ENCODE assay signal across 2 cellular contexts in genomic region chr1:12008355-12008754, GRCh38. TPM values are rescaled to one million over a fixed set of nuclear protein-coding genes. Genes with fewer than 3 reads are reported as not detected.
"Had no signal": no experiment of that assay in that cellular context is flagged by ENCODE, and none has a peak within 500 bp of the region (broad histone marks: within the 10 kb centered on the region; RNA-seq: fewer than 3 reads in every experiment).

No MANE protein-coding gene starts in this region.

RNA-seq across cellular contexts. Expression of gene TNFRSF8, which starts 54.7 kb away (rescaled TPM):
- total RNA-seq: LHCN-M2, MCF 10A had no signal
